In the genomic region with DNA sequence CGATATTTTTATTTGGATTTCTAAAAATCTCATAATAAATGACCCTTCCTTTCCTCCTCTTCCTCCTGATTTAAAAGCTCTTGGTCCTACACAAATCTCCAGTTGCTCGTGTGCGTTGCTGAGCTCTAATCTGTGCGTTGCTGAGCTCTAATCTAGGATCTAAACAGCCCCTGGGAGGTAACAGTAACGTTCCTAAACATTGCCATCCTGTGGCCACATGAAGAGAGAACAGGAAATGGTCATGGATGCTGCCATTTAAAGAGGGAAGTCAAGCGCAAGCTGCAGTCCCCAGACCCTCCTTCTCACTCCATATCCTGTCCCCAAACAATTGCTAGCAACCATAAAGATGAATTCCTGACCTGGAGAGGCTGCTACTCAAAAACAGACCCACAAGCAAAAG, we compare ENCODE assay signal across 9 cellular contexts.
DNase-seq lines count a peak whose midpoint lies in the region; ATAC-seq and TF ChIP-seq lines count a peak whose summit lies in the region.
"Had no signal": no experiment of that assay in that cellular context is flagged by ENCODE, and none has a peak within 500 bp of the region (broad histone marks: within the 10 kb centered on the region; RNA-seq: fewer than 3 reads in every experiment).

No MANE protein-coding gene starts in this region.

- in situ Hi-C loops in HAP-1 (cut with MboI; ENCODE audit: low sequenced_read_pairs), result no loop called here

- POLR2A ChIA-PET in A673 (lab: Charles Lee; ENCODE audit: low non-redundant PET), result no interaction called here

- H3K36me3 Mint-ChIP-seq in activated CD8-positive, alpha-beta memory T cell treated with anti-CD3 and anti-CD28 coated beads, Interleukin-2, amount 10 ng/mL, durations not matched to agents 7 days and 5 days, result no peaks in the 10 kb centered on the region

- H3K4me3 Mint-ChIP-seq in activated CD8-positive, alpha-beta memory T cell treated with anti-CD3 and anti-CD28 coated beads, Interleukin-2, amount 10 ng/mL, durations not matched to agents 7 days and 5 days, result no peak overlapping the region

- H3K27ac Mint-ChIP-seq in activated CD8-positive, alpha-beta memory T cell treated with anti-CD3 and anti-CD28 coated beads, Interleukin-2, amount 10 ng/mL, durations not matched to agents 7 days and 5 days, result no peak overlapping the region

- peaks cover 39% of the 10 kb centered on the region for H3K27me3 Mint-ChIP-seq in activated CD8-positive, alpha-beta memory T cell treated with anti-CD3 and anti-CD28 coated beads, Interleukin-2, amount 10 ng/mL, durations not matched to agents 7 days and 5 days

- no TSS peak for BruUV-seq in A673 (replicated peaks; lab: Mats Ljungman, UMichigan)

- H3K27ac ChIP-seq in A673 (ENCODE audit: low read depth, low read length, poor library complexity, severe bottlenecking) (no peak overlapping the region), RWPE2 (ENCODE audit: poor library complexity, severe bottlenecking) (peak overlapping the region; percentile 84), aorta (ENCODE audit: low read depth in 1 of 2, low read length in 2 of 2) (no peak overlapping the region)
- H3K27ac ChIP-seq: ascending aorta had no signal

- TF ChIP-seq CTCF in A673 (conservative IDR thresholded peaks at IDR 0.05; ENCODE audit: low read depth, low read length) (peak; percentile 44), RWPE2 (IDR thresholded peaks at IDR 0.05; ENCODE audit: poor library complexity, severe bottlenecking) (peak; percentile 14), fibroblast of mammary gland (conservative IDR thresholded peaks at IDR 0.05; ENCODE audit: control insufficient read depth, insufficient read depth, low read depth, low read length) (peak; percentile 34)

- H3K4me3 ChIP-seq in A673 (ENCODE audit: low read depth, low read length, poor library complexity, severe bottlenecking), result no peak overlapping the region
- no peak overlapping the region for H3K4me3 ChIP-seq in HAP-1
- no peak overlapping the region for H3K4me3 ChIP-seq in RWPE2 (ENCODE audit: severe bottlenecking)
- no peak overlapping the region for H3K4me3 ChIP-seq in fibroblast of mammary gland (ENCODE audit: control insufficient read depth, low read depth, low read length)
- H3K4me3 ChIP-seq in aorta (ENCODE audit: low read length in 2 of 2), result no peak overlapping the region
- H3K4me3 ChIP-seq: ascending aorta had no signal

- H3K9me3 ChIP-seq in A673 (ENCODE audit: low read depth, low read length, poor library complexity, severe bottlenecking), result no peaks in the 10 kb centered on the region
- H3K9me3 ChIP-seq in HAP-1, result no peaks in the 10 kb centered on the region
- H3K9me3 ChIP-seq in RWPE2 (ENCODE audit: severe bottlenecking), result no peaks in the 10 kb centered on the region
- no peaks in the 10 kb centered on the region for H3K9me3 ChIP-seq in aorta (ENCODE audit: control insufficient read depth, low read length)
- H3K9me3 ChIP-seq: ascending aorta had no signal

- DNase-seq in A673 (ENCODE audit: low spot score) (peak; percentile 50), HAP-1 (ENCODE audit: low spot score in 2 of 2) (peak; percentile 13 to 22), RWPE2 (ENCODE audit: low spot score) (no peak), fibroblast of mammary gland (ENCODE audit: low read depth) (peak; percentile 33), aorta (no peak)
- no peak for DNase-seq in stimulated activated CD4-positive, alpha-beta T cell treated with anti-CD3 and anti-CD28 coated beads, Interleukin-12 subunit alpha, Interleukin-12 subunit beta, amount 100 ng/mL, for 4 hours
- DNase-seq in activated CD8-positive, alpha-beta memory T cell treated with anti-CD3 and anti-CD28 coated beads, Interleukin-2, amount 10 ng/mL, durations not matched to agents 7 days and 5 days, result no peak

- no peak for ATAC-seq in RWPE2 (ENCODE audit: low read depth)
- ATAC-seq in aorta (ENCODE audit: low FRiP score), result no peak
- ATAC-seq in GM19035 (IDR thresholded peaks at IDR 0.05; ENCODE audit: unreplicated experiment), result no peak
- no peak for ATAC-seq in activated CD8-positive, alpha-beta memory T cell treated with anti-CD3 and anti-CD28 coated beads, Interleukin-2, amount 10 ng/mL, durations not matched to agents 7 days and 5 days

- H3K4me1 Mint-ChIP-seq in activated CD8-positive, alpha-beta memory T cell treated with anti-CD3 and anti-CD28 coated beads, Interleukin-2, amount 10 ng/mL, durations not matched to agents 7 days and 5 days, result peaks cover 20% of the 10 kb centered on the region

- WGBS in aorta, 2 donors, result 89 to 90% methylated on average over 6 of the region's 6 CpGs

- H3K9me3 Mint-ChIP-seq in activated CD8-positive, alpha-beta memory T cell treated with anti-CD3 and anti-CD28 coated beads, Interleukin-2, amount 10 ng/mL, durations not matched to agents 7 days and 5 days (ENCODE audit: low read depth), result no peaks in the 10 kb centered on the region

- CTCF ChIA-PET in A673 (lab: Charles Lee), result interaction anchor here (0.6 to 1.1 kb wide), 5 partner anchors 105 to 892 kb away, joined by 3 to 14 read pairs (median 3); no protein-coding TSS in a partner anchor
- CTCF ChIA-PET in activated CD8-positive, alpha-beta memory T cell treated with anti-CD3 and anti-CD28 coated beads, Interleukin-2, amount 10 ng/mL, durations not matched to agents 7 days and 5 days (lab: Charles Lee), result interaction anchor here (0.7 kb wide), 1 partner anchor 335 kb away, joined by 3 read pairs; no protein-coding TSS in a partner anchor

- H3K27me3 ChIP-seq in A673 (replicated peaks; ENCODE audit: insufficient read depth, low read depth, low read length, poor library complexity) (no peaks in the 10 kb centered on the region), HAP-1 (ENCODE audit: low read depth) (no peaks in the 10 kb centered on the region), RWPE2 (ENCODE audit: insufficient read depth, poor library complexity, severe bottlenecking) (no peaks in the 10 kb centered on the region), aorta (ENCODE audit: control insufficient read depth in 1 of 2, insufficient read depth in 2 of 2, low read length in 1 of 2) (no peaks in the 10 kb centered on the region)
- H3K27me3 ChIP-seq: ascending aorta had no signal

- H3K4me1 ChIP-seq in A673 (ENCODE audit: insufficient read depth, low read length, poor library complexity, severe bottlenecking), result peaks cover 4% of the 10 kb centered on the region
- no peaks in the 10 kb centered on the region; the same call in 1 of the 2 replicates for H3K4me1 ChIP-seq in HAP-1
- H3K4me1 ChIP-seq in RWPE2 (ENCODE audit: insufficient read depth, poor library complexity, severe bottlenecking), result peaks cover 40% of the 10 kb centered on the region
- H3K4me1 ChIP-seq in aorta (ENCODE audit: control insufficient read depth in 1 of 2, insufficient read depth in 2 of 2, low read length in 2 of 2), result peaks cover 0 to 4% of the 10 kb centered on the region in 2 donors

- H3K36me3 ChIP-seq in A673 (ENCODE audit: insufficient read depth, low read length, poor library complexity, severe bottlenecking) (no peaks in the 10 kb centered on the region), HAP-1 (replicated peaks) (no peaks in the 10 kb centered on the region), RWPE2 (ENCODE audit: low read depth) (no peaks in the 10 kb centered on the region), aorta (ENCODE audit: control insufficient read depth in 1 of 2, insufficient read depth in 2 of 2, low read length in 1 of 2) (no peaks in the 10 kb centered on the region)
- H3K36me3 ChIP-seq: ascending aorta had no signal

- intact Hi-C loops in A673 (cut with micrococcal nuclease; ENCODE audit: unreplicated experiment) (loop anchor here (10.0 kb wide), 1 partner anchor 334 kb away; no protein-coding TSS in a partner anchor), aorta (cut with DNase I) (no loop called here)

Comparison
In these comparisons a context has a peak if more than half of its experiments do, and no peak if none do; other contexts are left out.
1. DNase-seq: peak in A673 (single experiment), HAP-1 (2 of 2) and fibroblast of mammary gland (single experiment); none in RWPE2 (single experiment), stimulated activated CD4-positive, alpha-beta T cell treated with anti-CD3 and anti-CD28 coated beads, Interleukin-12 subunit alpha, Interleukin-12 subunit beta, amount 100 ng/mL, for 4 hours (single experiment), aorta (0 of 2) and activated CD8-positive, alpha-beta memory T cell treated with anti-CD3 and anti-CD28 coated beads, Interleukin-2, amount 10 ng/mL, durations not matched to agents 7 days and 5 days (single experiment).
2. Peak in every context shown above with its lines, with median percentiles within 50 percentile points of each other: CTCF ChIP-seq.